Comparison of ENCODE assay signal across 11 cellular contexts in the genomic region with DNA sequence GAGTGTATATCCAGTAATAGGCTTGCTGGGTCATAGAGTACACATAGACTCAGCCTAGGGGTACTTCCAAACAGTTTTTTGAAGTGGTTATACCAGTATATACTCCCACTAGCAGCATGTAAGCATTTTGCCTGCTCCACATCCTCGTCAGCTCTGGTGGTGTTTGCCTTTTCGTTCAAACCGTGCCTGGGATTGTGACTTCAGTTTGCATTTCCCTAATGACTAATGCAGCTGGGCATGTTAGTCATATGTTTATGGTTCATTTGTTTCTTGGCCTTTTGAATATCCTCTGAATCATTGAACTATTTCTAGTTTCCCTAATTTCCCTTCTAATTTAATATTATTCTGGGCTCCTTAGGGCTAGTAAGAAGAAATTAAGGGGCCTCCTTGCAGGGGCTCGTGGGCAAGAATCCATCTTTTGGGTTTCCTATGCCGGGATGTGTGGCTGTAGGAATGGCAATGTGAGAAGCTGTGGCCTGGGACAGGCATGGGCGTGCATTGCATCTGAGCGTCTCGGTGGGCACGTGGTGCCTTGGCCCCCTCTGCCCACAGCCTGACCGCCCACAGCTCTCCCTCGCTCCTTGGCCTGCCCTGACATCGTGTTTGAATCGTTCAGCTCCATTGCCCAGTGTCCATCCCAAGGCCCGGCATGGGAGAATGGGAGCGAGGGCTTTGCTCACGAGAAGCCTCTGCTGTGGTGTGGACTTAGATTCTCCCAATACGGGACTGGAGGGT. TPM values are rescaled to one million over a fixed set of nuclear protein-coding genes. Genes with fewer than 3 reads are reported as not detected.
DNase-seq lines count a peak whose midpoint lies in the region; ATAC-seq and TF ChIP-seq lines count a peak whose summit lies in the region.
"Had no signal": no experiment of that assay in that cellular context is flagged by ENCODE, and none has a peak within 500 bp of the region (broad histone marks: within the 10 kb centered on the region; RNA-seq: fewer than 3 reads in every experiment).

No MANE protein-coding gene starts in this region.

- H3K27ac ChIP-seq in epithelial cell of prostate (peak overlapping the region; percentile 34), psoas muscle (peak overlapping the region; percentile 60)
- H3K27ac ChIP-seq: transverse colon had no signal

- H3K27me3 ChIP-seq in psoas muscle (ENCODE audit: insufficient read depth in 3 of 3, low read length in 2 of 3), result no peaks in the 10 kb centered on the region
- H3K27me3 ChIP-seq: transverse colon had no signal

- H3K4me1 ChIP-seq in psoas muscle, result peaks cover 47% of the 10 kb centered on the region
- H3K4me1 ChIP-seq: transverse colon had no signal

- 63 to 72% (median 72%) methylated on average over 17 of the region's 17 CpGs for WGBS in psoas muscle, 3 donors

- DNase-seq in Daoy (ENCODE audit: low read depth), result peak; percentile 85
- DNase-seq in NCI-H526 treated with DMSO at 0.1 percent for 48 hours (lab: John Stamatoyannopoulos, UW), result peak; percentile 6
- DNase-seq in epithelial cell of prostate (ENCODE audit: low read depth, low spot score), result peak; percentile 83
- no peak for DNase-seq in psoas muscle
- DNase-seq in NCI-H748 treated with DMSO at 0.1 percent for 48 hours (lab: John Stamatoyannopoulos, UW), result no peak
- no peak for DNase-seq in DMS 273 (lab: John Stamatoyannopoulos, UW; ENCODE audit: unreplicated experiment)
- DNase-seq: GF-D8, NCI-H146, transverse colon had no signal

- intact Hi-C loops in psoas muscle (cut with DNase I), result loop anchor here in 1 of 2 donors (10.0 kb wide), 2 partner anchors 284 to 794 kb away; a partner anchor contains a TSS

- no peak overlapping the region for H3K4me3 ChIP-seq in psoas muscle
- H3K4me3 ChIP-seq: transverse colon had no signal

- ATAC-seq in psoas muscle (no peak), GM21528 (IDR thresholded peaks at IDR 0.05; ENCODE audit: low FRiP score, unreplicated experiment) (no peak), GM21381 (IDR thresholded peaks at IDR 0.05; ENCODE audit: unreplicated experiment) (no peak)

- TF ChIP-seq CTCF in psoas muscle (IDR thresholded peaks at IDR 0.05), result no peak

- H3K36me3 ChIP-seq in psoas muscle (ENCODE audit: insufficient read depth in 1 of 2, low read depth in 1 of 2), result peaks cover 0 to 34% of the 10 kb centered on the region in 2 donors
- H3K36me3 ChIP-seq: transverse colon had no signal

- H3K9me3 ChIP-seq in psoas muscle, result no peaks in the 10 kb centered on the region
- H3K9me3 ChIP-seq: transverse colon had no signal

RNA-seq across cellular contexts. Expression of a gene that starts 26.4 kb away (rescaled TPM):
- 17.7 and 22.4 TPM in 2 replicates for total RNA-seq in Daoy (2014; rRNA removed; shearing (Covaris generic))
- 10 to 100 TPM; 14.0 to 60.2 (median 35.7) TPM for total RNA-seq in psoas muscle
- 10 to 100 TPM in 2 of 3 donors, 1 to 10 TPM in 1; 9.1 to 20.7 (median 11.3) TPM for polyA plus RNA-seq in psoas muscle

Comparison
In these comparisons a context has a peak if more than half of its experiments do, and no peak if none do; other contexts are left out.
1. DNase-seq: peak in Daoy (single experiment), NCI-H526 treated with DMSO at 0.1 percent for 48 hours (single experiment) and epithelial cell of prostate (single experiment); none in psoas muscle (0 of 2), NCI-H748 treated with DMSO at 0.1 percent for 48 hours (single experiment) and DMS 273 (single experiment).